Comparison of ENCODE assay signal across 20 cellular contexts in genomic region chr1:27811741-27812500, GRCh38. TPM values are rescaled to one million over a fixed set of nuclear protein-coding genes. Genes with fewer than 3 reads are reported as not detected.
DNase-seq lines count a peak whose midpoint lies in the region; ATAC-seq and TF ChIP-seq lines count a peak whose summit lies in the region.
"Had no signal": no experiment of that assay in that cellular context is flagged by ENCODE, and none has a peak within 500 bp of the region (broad histone marks: within the 10 kb centered on the region; RNA-seq: fewer than 3 reads in every experiment).

No MANE protein-coding gene starts in this region.

- H3K9me3 Mint-ChIP-seq in activated naive CD4-positive, alpha-beta T cell treated with anti-CD3 and anti-CD28 coated beads, Interleukin-2, amount 10 ng/mL, durations not matched to agents 7 days and 5 days = no peaks in the 10 kb centered on the region
- no peaks in the 10 kb centered on the region for H3K9me3 Mint-ChIP-seq in endodermal cell
- H3K9me3 Mint-ChIP-seq: HFFc6 had no signal

- peaks cover 52% of the 10 kb centered on the region for H3K36me3 ChIP-seq in endodermal cell (ENCODE audit: control insufficient read depth, insufficient read depth, low read length)
- peaks cover 14% of the 10 kb centered on the region; the same call in 1 of the 2 replicates for H3K36me3 ChIP-seq in Karpas-422 (ENCODE audit: insufficient read depth, low read length)

- no peak overlapping the region for H2AFZ ChIP-seq in Karpas-422 (ENCODE audit: low read length)

- DNase-seq in activated naive CD4-positive, alpha-beta T cell treated with anti-CD3 and anti-CD28 coated beads, Interleukin-2, amount 10 ng/mL, durations not matched to agents 7 days and 5 days = no peak
- no peak for DNase-seq in activated naive CD4-positive, alpha-beta T cell treated with Interleukin-2 at 50 U/mL for 16 hours
- DNase-seq in SK-N-DZ (ENCODE audit: low spot score) = peak; percentile 96
- DNase-seq in endodermal cell = no peak
- DNase-seq in Karpas-422 = no peak
- no peak for DNase-seq in HUDEP-2 (lab: John Stamatoyannopoulos, UW; ENCODE audit: unreplicated experiment in 76 of 76)
- DNase-seq: ACHN, DMS79 treated with DMSO at 0.1 percent for 48 hours, HFFc6, NCI-H1417, NCI-H187, NCI-H2107, NCI-H510A, NCI-H774, OCI-M1, Right ventricle myocardium superior had no signal

- H3K4me2 ChIP-seq in Karpas-422 (ENCODE audit: low read depth, low read length, poor library complexity, severe bottlenecking) = no peak overlapping the region
- H3K4me2 ChIP-seq: KMS-11 had no signal

- no peaks in the 10 kb centered on the region; the same call in 1 of the 2 replicates for H3K79me2 ChIP-seq in Karpas-422 (ENCODE audit: low read length)

- H3K27me3 ChIP-seq in endodermal cell (ENCODE audit: control insufficient read depth, insufficient read depth, low read length, poor library complexity, severe bottlenecking) = no peaks in the 10 kb centered on the region
- H3K27me3 ChIP-seq in Karpas-422 (ENCODE audit: low read length) = no peaks in the 10 kb centered on the region

- no peaks in the 10 kb centered on the region for H3K4me1 Mint-ChIP-seq in activated naive CD4-positive, alpha-beta T cell treated with anti-CD3 and anti-CD28 coated beads, Interleukin-2, amount 10 ng/mL, durations not matched to agents 7 days and 5 days
- peaks cover 3% of the 10 kb centered on the region for H3K4me1 Mint-ChIP-seq in endodermal cell

- peaks cover 12% of the 10 kb centered on the region for H3K36me3 Mint-ChIP-seq in activated naive CD4-positive, alpha-beta T cell treated with anti-CD3 and anti-CD28 coated beads, Interleukin-2, amount 10 ng/mL, durations not matched to agents 7 days and 5 days
- peaks cover 25% of the 10 kb centered on the region for H3K36me3 Mint-ChIP-seq in endodermal cell (ENCODE audit: low read depth)

- H3K9me2 ChIP-seq in Karpas-422 (replicated peaks; ENCODE audit: insufficient read depth, low read length) = no peaks in the 10 kb centered on the region

- H3K4me3 ChIP-seq in endodermal cell (ENCODE audit: low read length) = no peak overlapping the region
- no peak overlapping the region for H3K4me3 ChIP-seq in Karpas-422 (ENCODE audit: low read length)

- no peaks in the 10 kb centered on the region for H3K9me3 ChIP-seq in endodermal cell (ENCODE audit: control insufficient read depth, low read length)
- H3K9me3 ChIP-seq in Karpas-422 (ENCODE audit: low read length) = no peaks in the 10 kb centered on the region

- no peak for ATAC-seq in GM19351 (IDR thresholded peaks at IDR 0.05; ENCODE audit: unreplicated experiment)
- ATAC-seq: HepG2 had no signal

- H3K9ac ChIP-seq in endodermal cell (ENCODE audit: extremely low read depth, low read length, poor library complexity, severe bottlenecking) (no peak overlapping the region), Karpas-422 (ENCODE audit: low read length) (no peak overlapping the region)
- H3K9ac ChIP-seq: KMS-11 had no signal

- H3K4me3 Mint-ChIP-seq in activated naive CD4-positive, alpha-beta T cell treated with anti-CD3 and anti-CD28 coated beads, Interleukin-2, amount 10 ng/mL, durations not matched to agents 7 days and 5 days = no peak overlapping the region
- no peak overlapping the region for H3K4me3 Mint-ChIP-seq in endodermal cell
- H3K4me3 Mint-ChIP-seq: HFFc6 had no signal

- 93 to 100% methylated on average over 4 to 6 of the region's 6 CpGs for WGBS in endodermal cell (ENCODE audit: insufficient coverage in 1 of 2, insufficient read length in 1 of 2), 2 experiments

- H3K27me3 Mint-ChIP-seq in activated naive CD4-positive, alpha-beta T cell treated with anti-CD3 and anti-CD28 coated beads, Interleukin-2, amount 10 ng/mL, durations not matched to agents 7 days and 5 days = no peaks in the 10 kb centered on the region
- H3K27me3 Mint-ChIP-seq in endodermal cell (ENCODE audit: insufficient read depth) = no peaks in the 10 kb centered on the region

- no peaks in the 10 kb centered on the region for H4K20me1 ChIP-seq in Karpas-422 (ENCODE audit: insufficient read depth, low read depth, low read length)

- no peaks in the 10 kb centered on the region for H3K4me1 ChIP-seq in endodermal cell (ENCODE audit: control insufficient read depth, insufficient read depth, low read length)
- no peaks in the 10 kb centered on the region for H3K4me1 ChIP-seq in Karpas-422 (ENCODE audit: low read length)

- H3K27ac ChIP-seq in endodermal cell (ENCODE audit: low read depth, low read length) = no peak overlapping the region
- no peak overlapping the region for H3K27ac ChIP-seq in Karpas-422 (ENCODE audit: low read length)
- H3K27ac ChIP-seq: C4-2B, KMS-11 had no signal

- CTCF ChIA-PET in activated naive CD4-positive, alpha-beta T cell treated with anti-CD3 and anti-CD28 coated beads, Interleukin-2, amount 10 ng/mL, durations not matched to agents 7 days and 5 days (lab: Charles Lee) = interaction anchor here (0.7 kb wide), 1 partner anchor 143 kb away, joined by 3 read pairs; no protein-coding TSS in a partner anchor

- H3K27ac Mint-ChIP-seq in activated naive CD4-positive, alpha-beta T cell treated with anti-CD3 and anti-CD28 coated beads, Interleukin-2, amount 10 ng/mL, durations not matched to agents 7 days and 5 days = peak overlapping the region; percentile 26
- H3K27ac Mint-ChIP-seq in endodermal cell = peak overlapping the region; percentile 22
- H3K27ac Mint-ChIP-seq: HFFc6 had no signal

- TF ChIP-seq CTCF in endodermal cell (conservative IDR thresholded peaks at IDR 0.05) = no peak

RNA-seq across cellular contexts. Expression of gene PPP1R8, which starts 18.7 kb away (rescaled TPM):
- 70.2 and 74.1 TPM in 2 replicates for polyA plus RNA-seq in SK-N-DZ (2014; cell fraction: cytosol; rRNA removed)
- 40.1 and 48.2 TPM in 2 replicates for polyA plus RNA-seq in SK-N-DZ (2014; cell fraction: nucleus; rRNA removed)
- total RNA-seq in endodermal cell = 10 to 100 TPM; 45.0 to 48.1 TPM
- 49.6 TPM for polyA plus RNA-seq in endodermal cell (2013, experiment 1 of 2)
- polyA plus RNA-seq in endodermal cell (2013, experiment 2 of 2) = 49.6 TPM
- 38.3 and 48.1 TPM in 2 replicates for total RNA-seq in Karpas-422 (2014; rRNA removed; shearing (Covaris generic); ENCODE audit: low replicate concordance)

RNA-seq across cellular contexts. Expression of gene STX12, which starts 38.9 kb away (rescaled TPM):
- polyA plus RNA-seq in SK-N-DZ (2014; cell fraction: cytosol; rRNA removed) = 32.9 and 37.6 TPM in 2 replicates
- 22.9 and 28.5 TPM in 2 replicates for polyA plus RNA-seq in SK-N-DZ (2014; cell fraction: nucleus; rRNA removed)
- total RNA-seq in endodermal cell = 10 to 100 TPM; 19.5 to 23.3 TPM
- 30.7 TPM for polyA plus RNA-seq in endodermal cell (2013, experiment 1 of 2)
- polyA plus RNA-seq in endodermal cell (2013, experiment 2 of 2) = 31.6 TPM
- total RNA-seq in Karpas-422 (2014; rRNA removed; shearing (Covaris generic); ENCODE audit: low replicate concordance) = 27.9 and 39.9 TPM in 2 replicates
